8 cellular contexts compared by ENCODE assay signal in genomic region chr7:54788664-54789063, GRCh38. TPM values are rescaled to one million over a fixed set of nuclear protein-coding genes. Genes with fewer than 3 reads are reported as not detected.
DNase-seq lines count a peak whose midpoint lies in the region; FAIRE-seq and TF ChIP-seq lines count a peak whose summit lies in the region.

No MANE protein-coding gene starts in this region.

- H3K27ac ChIP-seq in osteoblast (ENCODE audit: low read depth, low read length), result no peak overlapping the region

- no peaks in the 10 kb centered on the region for H3K79me2 ChIP-seq in osteoblast (ENCODE audit: insufficient read depth, low read length)

- peaks cover 2% of the 10 kb centered on the region for H3K27me3 ChIP-seq in osteoblast (ENCODE audit: insufficient read depth, low read length)

- DNase-seq in activated CD8-positive, alpha-beta memory T cell treated with anti-CD3 and anti-CD28 coated beads, Interleukin-2, amount 50 U/mL, for 48 hours, result peak; percentile 54
- DNase-seq in activated CD8-positive, alpha-beta memory T cell treated with anti-CD3 and anti-CD28 coated beads, Interleukin-2, amount 50 U/mL, for 4 hours, result no peak
- peak; percentile 82 for DNase-seq in HFF-Myc (ENCODE audit: extremely low read depth, low read depth)
- DNase-seq in NCI-H128 (lab: John Stamatoyannopoulos, UW; ENCODE audit: unreplicated experiment), result peak; percentile 44
- DNase-seq in fibroblast of pulmonary artery (ENCODE audit: low read depth), result peak; percentile 88
- peak; percentile 96 for DNase-seq in osteoblast (ENCODE audit: insufficient read length, low spot score, missing footprints)
- no peak for DNase-seq in NCI-H187 (lab: John Stamatoyannopoulos, UW)

- no peaks in the 10 kb centered on the region for H3K36me3 ChIP-seq in osteoblast (ENCODE audit: insufficient read depth, low read length)

- H3K4me2 ChIP-seq in osteoblast (ENCODE audit: insufficient read depth, low read length), result peak overlapping the region; percentile 78

- no peaks in the 10 kb centered on the region for H3K9me3 ChIP-seq in osteoblast (ENCODE audit: low read depth, low read length)

- no peaks in the 10 kb centered on the region for H4K20me1 ChIP-seq in osteoblast (ENCODE audit: insufficient read depth, low read length)

- no peak overlapping the region for H2AFZ ChIP-seq in osteoblast (ENCODE audit: low read length)

- peaks cover 4% of the 10 kb centered on the region for H3K4me1 ChIP-seq in osteoblast (ENCODE audit: insufficient read depth, low read length)

- TF ChIP-seq CTCF in HFF-Myc (IDR thresholded peaks at IDR 0.05; ENCODE audit: low read depth, low read length, missing control alignments), result peak; percentile 68
- peak; percentile 85 for TF ChIP-seq CTCF in fibroblast of pulmonary artery (IDR thresholded peaks at IDR 0.05; ENCODE audit: low read length, missing control alignments)
- peak; percentile 78 for TF ChIP-seq CTCF in osteoblast (IDR thresholded peaks at IDR 0.05; ENCODE audit: extremely low read depth, low read depth, low read length)

- FAIRE-seq in TTC549 (lab: Jason Lieb, UNC), result peak; percentile 33

- H3K4me3 ChIP-seq in HFF-Myc (replicated peaks; ENCODE audit: low read depth, low read length) (no peak overlapping the region), fibroblast of pulmonary artery (replicated peaks; ENCODE audit: low read depth, low read length) (no peak overlapping the region), osteoblast (ENCODE audit: insufficient read depth, low read length) (peak overlapping the region; percentile 33)

RNA-seq across cellular contexts. Expression of gene SEC61G, which starts 29.7 kb away (rescaled TPM):
- total RNA-seq in osteoblast, result 138 and 203 TPM in 2 replicates

Comparison
In these comparisons a context has a peak if more than half of its experiments do, and no peak if none do; other contexts are left out.
1. DNase-seq: peak in activated CD8-positive, alpha-beta memory T cell treated with anti-CD3 and anti-CD28 coated beads, Interleukin-2, amount 50 U/mL, for 48 hours (single experiment), HFF-Myc (single experiment), NCI-H128 (single experiment), fibroblast of pulmonary artery (single experiment) and osteoblast (single experiment); none in activated CD8-positive, alpha-beta memory T cell treated with anti-CD3 and anti-CD28 coated beads, Interleukin-2, amount 50 U/mL, for 4 hours (single experiment) and NCI-H187 (0 of 2).
2. Peak in every context shown above with its lines, with median percentiles within 50 percentile points of each other: CTCF ChIP-seq.